In genomic region chr17:48510761-48511604, GRCh38 we compare ENCODE assay signal across 8 cellular contexts. TPM values are rescaled to one million over a fixed set of nuclear protein-coding genes. Genes with fewer than 3 reads are reported as not detected.
A peak's percentile ranks its signal among the peaks of the same experiment; 100 is the strongest.
DNase-seq lines count a peak whose midpoint lies in the region; ATAC-seq and TF ChIP-seq lines count a peak whose summit lies in the region.

No MANE protein-coding gene starts in this region.

- TF ChIP-seq EP300 in sigmoid colon (IDR thresholded peaks at IDR 0.05): no peak

- no peak for TF ChIP-seq POLR2A in sigmoid colon (IDR thresholded peaks at IDR 0.05)

- H3K4me1 ChIP-seq in sigmoid colon: peaks cover 0 to 11% (median 6%) of the 10 kb centered on the region in 4 donors

- no peak overlapping the region for H3K27ac ChIP-seq in sigmoid colon

- ATAC-seq in GM18498 (IDR thresholded peaks at IDR 0.05; ENCODE audit: unreplicated experiment) (peak; percentile 56), HG02981 (IDR thresholded peaks at IDR 0.05; ENCODE audit: unreplicated experiment) (peak; percentile 50), left ventricle myocardium superior (no peak)

- DNase-seq in activated CD4-positive, alpha-beta T cell treated with anti-CD3 and anti-CD28 coated beads for 24 hours (ENCODE audit: low read depth in 2 of 2): peak; percentile 6 to 15
- DNase-seq in iris pigment epithelial cell (ENCODE audit: low read depth) (peak; percentile 68), sigmoid colon (no peak), NCI-H226 (no peak), H4 (ENCODE audit: low spot score) (no peak), left ventricle myocardium superior (no peak)

- WGBS in sigmoid colon, 2 donors: 76 to 85% methylated on average over 7 of the region's 7 CpGs

- intact Hi-C loops in sigmoid colon (cut with DNase I) (no loop called here), left ventricle myocardium superior (cut with micrococcal nuclease) (no loop called here)

- no peaks in the 10 kb centered on the region for H3K9me3 ChIP-seq in sigmoid colon

- no peaks in the 10 kb centered on the region for H3K36me3 ChIP-seq in sigmoid colon

- H3K27me3 ChIP-seq in sigmoid colon: no peaks in the 10 kb centered on the region

- no peak overlapping the region for H3K4me3 ChIP-seq in sigmoid colon

- TF ChIP-seq CTCF in sigmoid colon (IDR thresholded peaks at IDR 0.05): no peak

RNA-seq across cellular contexts. Expression of gene HOXB1, which starts 19.8 kb away (rescaled TPM):
- under 1 TPM in 1 of 4 donors, not detected in 3; 0.27 TPM for total RNA-seq in sigmoid colon
- polyA plus RNA-seq in sigmoid colon: under 1 TPM in 2 of 3 donors, not detected in 1; 0.60 to 0.92 TPM
- not detected in 2 replicates for total RNA-seq in H4 (2014; rRNA removed; shearing (Covaris generic))
- total RNA-seq in left ventricle myocardium superior: not detected

RNA-seq across cellular contexts. Expression of gene HOXB2, which starts 33.9 kb away (rescaled TPM):
- 10 to 100 TPM; 44.9 to 86.1 (median 63.6) TPM for total RNA-seq in sigmoid colon
- polyA plus RNA-seq in sigmoid colon: 1 to 10 TPM; 1.6 to 7.8 (median 3.0) TPM
- 5.3 and 11.1 TPM in 2 replicates for total RNA-seq in H4 (2014; rRNA removed; shearing (Covaris generic))
- 2.8 TPM for total RNA-seq in left ventricle myocardium superior

Comparison
In these comparisons a context has a peak if more than half of its experiments do, and no peak if none do; other contexts are left out.
1. DNase-seq: peak in activated CD4-positive, alpha-beta T cell treated with anti-CD3 and anti-CD28 coated beads for 24 hours (2 of 2) and iris pigment epithelial cell (single experiment); none in sigmoid colon (single experiment), NCI-H226 (single experiment), H4 (single experiment) and left ventricle myocardium superior (single experiment).